In genomic region chr5:31106259-31106658, GRCh38 we compare ENCODE assay signal across 17 cellular contexts.
DNase-seq lines count a peak whose midpoint lies in the region; ATAC-seq and TF ChIP-seq lines count a peak whose summit lies in the region.
"Had no signal": no experiment of that assay in that cellular context is flagged by ENCODE, and none has a peak within 500 bp of the region (broad histone marks: within the 10 kb centered on the region; RNA-seq: fewer than 3 reads in every experiment).

No MANE protein-coding gene starts in this region.

- no peak overlapping the region for H3K4me3 Mint-ChIP-seq in activated naive CD8-positive, alpha-beta T cell treated with anti-CD3 and anti-CD28 coated beads for 36 hours
- H3K4me3 Mint-ChIP-seq: B cell; stimulated activated effector memory CD8-positive, alpha-beta T cell treated with anti-CD3 and anti-CD28 coated beads, Interleukin-12 subunit alpha, Interleukin-12 subunit beta, amount 100 ng/mL, for 72 hours had no signal

- no TSS peak for BruUV-seq in PC-3 (replicated peaks; lab: Mats Ljungman, UMichigan)

- no peaks in the 10 kb centered on the region for H3K36me3 ChIP-seq in HUES48 (ENCODE audit: control insufficient read depth, insufficient read depth, low read length)
- H3K36me3 ChIP-seq in PC-3 (ENCODE audit: low read depth, low read length) = no peaks in the 10 kb centered on the region
- H3K36me3 ChIP-seq: cardiac muscle cell, gastrocnemius medialis had no signal

- H3K4me1 Mint-ChIP-seq in activated naive CD8-positive, alpha-beta T cell treated with anti-CD3 and anti-CD28 coated beads for 36 hours = no peaks in the 10 kb centered on the region
- H3K4me1 Mint-ChIP-seq: B cell; stimulated activated effector memory CD8-positive, alpha-beta T cell treated with anti-CD3 and anti-CD28 coated beads, Interleukin-12 subunit alpha, Interleukin-12 subunit beta, amount 100 ng/mL, for 72 hours had no signal

- H4K20me1 ChIP-seq in PC-3 (ENCODE audit: low read length) = no peaks in the 10 kb centered on the region

- no peak for DNase-seq in PC-3
- DNase-seq in iris pigment epithelial cell (ENCODE audit: low read depth) = peak; percentile 6
- DNase-seq in retinal pigment epithelial cell (ENCODE audit: low read depth) = peak; percentile 61
- no peak for DNase-seq in activated naive CD8-positive, alpha-beta T cell treated with anti-CD3 and anti-CD28 coated beads for 36 hours
- DNase-seq in HPDE6-E6E7 (ENCODE audit: extremely low spot score) = no peak
- DNase-seq in SW480 (ENCODE audit: low spot score) = no peak
- DNase-seq: activated CD4-positive, alpha-beta T cell treated with anti-CD3 and anti-CD28 coated beads for 48 hours; EL; gastrocnemius medialis; right cardiac atrium; SW 1271 had no signal

- peak overlapping the region; percentile 86 for H3K27ac ChIP-seq in HUES48 (ENCODE audit: low read depth, low read length)
- H3K27ac ChIP-seq in PC-3 (ENCODE audit: low read length) = no peak overlapping the region
- H3K27ac ChIP-seq: cardiac muscle cell, epithelial cell of prostate, gastrocnemius medialis had no signal

- H3K9me3 Mint-ChIP-seq in activated naive CD8-positive, alpha-beta T cell treated with anti-CD3 and anti-CD28 coated beads for 36 hours = no peaks in the 10 kb centered on the region
- H3K9me3 Mint-ChIP-seq: activated T-helper 2 cell treated with anti-CD3 and anti-CD28 coated beads, Interferon-gamma antibody, Interleukin-2, Interleukin-4, amounts not matched to agents 10 μg/mL and 5 μg/mL and 100 μg/mL, durations not matched to agents 14 hours and 24 hours and 36 hours had no signal

- no peaks in the 10 kb centered on the region for H3K9me3 ChIP-seq in HUES48 (ENCODE audit: control insufficient read depth, insufficient read depth, low read length)
- no peaks in the 10 kb centered on the region for H3K9me3 ChIP-seq in PC-3 (ENCODE audit: low read length)
- H3K9me3 ChIP-seq: gastrocnemius medialis had no signal

- H3K4me1 ChIP-seq in HUES48 (ENCODE audit: control insufficient read depth, insufficient read depth, low read length) = peaks cover 48% of the 10 kb centered on the region
- peaks cover 17% of the 10 kb centered on the region for H3K4me1 ChIP-seq in PC-3 (ENCODE audit: insufficient read depth, low read length)
- H3K4me1 ChIP-seq: gastrocnemius medialis had no signal

- POLR2A ChIA-PET in PC-3 (lab: Charles Lee; ENCODE audit: unreplicated experiment) = no interaction called here

- no peaks in the 10 kb centered on the region for H3F3A ChIP-seq in PC-3 (ENCODE audit: low read length, unreplicated experiment)

- H3K27me3 Mint-ChIP-seq in activated naive CD8-positive, alpha-beta T cell treated with anti-CD3 and anti-CD28 coated beads for 36 hours = no peaks in the 10 kb centered on the region
- H3K27me3 Mint-ChIP-seq: B cell had no signal

- no peak for ATAC-seq in PC-3
- ATAC-seq: gastrocnemius medialis; right cardiac atrium; stimulated activated effector memory CD8-positive, alpha-beta T cell treated with anti-CD3 and anti-CD28 coated beads, Interleukin-12 subunit alpha, Interleukin-12 subunit beta, amount 100 ng/mL, for 72 hours had no signal

- H3K36me3 Mint-ChIP-seq in activated naive CD8-positive, alpha-beta T cell treated with anti-CD3 and anti-CD28 coated beads for 36 hours = no peaks in the 10 kb centered on the region
- H3K36me3 Mint-ChIP-seq: stimulated activated effector memory CD8-positive, alpha-beta T cell treated with anti-CD3 and anti-CD28 coated beads, Interleukin-12 subunit alpha, Interleukin-12 subunit beta, amount 100 ng/mL, for 72 hours had no signal

- no peaks in the 10 kb centered on the region for H3K79me2 ChIP-seq in PC-3 (ENCODE audit: low read length)

- H3K27me3 ChIP-seq in HUES48 (ENCODE audit: control insufficient read depth, insufficient read depth, low read length) (no peaks in the 10 kb centered on the region), PC-3 (ENCODE audit: low read length) (no peaks in the 10 kb centered on the region)
- H3K27me3 ChIP-seq: cardiac muscle cell, gastrocnemius medialis had no signal

- TF ChIP-seq CTCF in PC-3 (conservative IDR thresholded peaks at IDR 0.05; ENCODE audit: low read depth, low read length) (no peak), retinal pigment epithelial cell (conservative IDR thresholded peaks at IDR 0.05; ENCODE audit: low read depth, low read length) (no peak)

- H3K4me3 ChIP-seq in HUES48 (ENCODE audit: low read depth, low read length) (no peak overlapping the region), PC-3 (ENCODE audit: low read length) (no peak overlapping the region), retinal pigment epithelial cell (ENCODE audit: low read length) (no peak overlapping the region)
- H3K4me3 ChIP-seq: cardiac muscle cell, gastrocnemius medialis had no signal

- H3K9ac ChIP-seq in HUES48 (ENCODE audit: low read depth, low read length) = no peak overlapping the region
- no peak overlapping the region for H3K9ac ChIP-seq in PC-3 (ENCODE audit: low read length)

- H3K27ac Mint-ChIP-seq in activated naive CD8-positive, alpha-beta T cell treated with anti-CD3 and anti-CD28 coated beads for 36 hours = no peak overlapping the region
- H3K27ac Mint-ChIP-seq: activated T-helper 2 cell treated with anti-CD3 and anti-CD28 coated beads, Interferon-gamma antibody, Interleukin-2, Interleukin-4, amounts not matched to agents 10 μg/mL and 5 μg/mL and 100 μg/mL, durations not matched to agents 14 hours and 24 hours and 36 hours; B cell; stimulated activated effector memory CD8-positive, alpha-beta T cell treated with anti-CD3 and anti-CD28 coated beads, Interleukin-12 subunit alpha, Interleukin-12 subunit beta, amount 100 ng/mL, for 72 hours had no signal

- intact Hi-C loops in PC-3 (cut with micrococcal nuclease) = no loop called here

- 0 out of 2 replicates have a peak overlapping the region, but pooled peaks have one; percentile 8 for H3K4me2 ChIP-seq in PC-3 (ENCODE audit: low read length)

- no peaks in the 10 kb centered on the region for H3K9me2 ChIP-seq in PC-3 (replicated peaks; ENCODE audit: low read length)

- peak overlapping the region; percentile 70; the same call in 1 of the 2 replicates for H2AFZ ChIP-seq in PC-3 (ENCODE audit: low read length)

- CTCF ChIA-PET in PC-3 (lab: Charles Lee) = no interaction called here

Comparison
In these comparisons a context has a peak if more than half of its experiments do, and no peak if none do; other contexts are left out.
1. DNase-seq: peak in iris pigment epithelial cell (single experiment) and retinal pigment epithelial cell (single experiment); none in PC-3 (single experiment), activated naive CD8-positive, alpha-beta T cell treated with anti-CD3 and anti-CD28 coated beads for 36 hours (single experiment), HPDE6-E6E7 (single experiment) and SW480 (single experiment).